In genomic region chr11:134951305-134951700, GRCh38 we compare ENCODE assay signal across 11 cellular contexts.
DNase-seq lines count a peak whose midpoint lies in the region; ATAC-seq and TF ChIP-seq lines count a peak whose summit lies in the region.
"Had no signal": no experiment of that assay in that cellular context is flagged by ENCODE, and none has a peak within 500 bp of the region (broad histone marks: within the 10 kb centered on the region; RNA-seq: fewer than 3 reads in every experiment).

No MANE protein-coding gene starts in this region.

- H3K9me3 ChIP-seq in A673 (ENCODE audit: low read depth, low read length, poor library complexity, severe bottlenecking) (no peaks in the 10 kb centered on the region), endodermal cell (ENCODE audit: control insufficient read depth, low read length) (no peaks in the 10 kb centered on the region)

- H3K4me3 Mint-ChIP-seq in endodermal cell (no peak overlapping the region), glutamatergic neuron (ENCODE audit: unreplicated experiment) (no peak overlapping the region)
- H3K4me3 Mint-ChIP-seq: B cell had no signal

- H3K4me3 ChIP-seq in A673 (ENCODE audit: low read depth, low read length, poor library complexity, severe bottlenecking) (no peak overlapping the region), endodermal cell (ENCODE audit: low read length) (no peak overlapping the region)
- H3K4me3 ChIP-seq: cardiac muscle cell had no signal

- H3K27ac ChIP-seq in A673 (ENCODE audit: low read depth, low read length, poor library complexity, severe bottlenecking) = no peak overlapping the region
- no peak overlapping the region for H3K27ac ChIP-seq in endodermal cell (ENCODE audit: low read depth, low read length)
- H3K27ac ChIP-seq: cardiac muscle cell had no signal

- TF ChIP-seq CTCF in A673 (conservative IDR thresholded peaks at IDR 0.05; ENCODE audit: low read depth, low read length) = no peak
- no peak for TF ChIP-seq CTCF in endodermal cell (conservative IDR thresholded peaks at IDR 0.05)
- TF ChIP-seq CTCF in glutamatergic neuron (IDR thresholded peaks at IDR 0.05; ENCODE audit: partially characterized antibody, unreplicated experiment) = no peak

- H3K9me3 Mint-ChIP-seq in endodermal cell = no peaks in the 10 kb centered on the region
- peaks cover 4% of the 10 kb centered on the region for H3K9me3 Mint-ChIP-seq in glutamatergic neuron (ENCODE audit: unreplicated experiment)

- H3K27ac Mint-ChIP-seq in endodermal cell (peak overlapping the region; percentile 42), glutamatergic neuron (ENCODE audit: unreplicated experiment) (no peak overlapping the region)
- H3K27ac Mint-ChIP-seq: B cell had no signal

- no TSS peak for BruUV-seq in A673 (replicated peaks; lab: Mats Ljungman, UMichigan)

- no peak for ATAC-seq in GM21447 (IDR thresholded peaks at IDR 0.05; ENCODE audit: unreplicated experiment)

- peaks cover 4% of the 10 kb centered on the region for H3K27me3 Mint-ChIP-seq in endodermal cell (ENCODE audit: insufficient read depth)
- peaks cover 3% of the 10 kb centered on the region for H3K27me3 Mint-ChIP-seq in glutamatergic neuron (ENCODE audit: unreplicated experiment)

- intact Hi-C loops in A673 (cut with micrococcal nuclease; ENCODE audit: unreplicated experiment) = no loop called here

- H3K27me3 ChIP-seq in A673 (replicated peaks; ENCODE audit: insufficient read depth, low read depth, low read length, poor library complexity) = no peaks in the 10 kb centered on the region
- no peaks in the 10 kb centered on the region for H3K27me3 ChIP-seq in endodermal cell (ENCODE audit: control insufficient read depth, insufficient read depth, low read length, poor library complexity, severe bottlenecking)
- H3K27me3 ChIP-seq: cardiac muscle cell had no signal

- POLR2A ChIA-PET in A673 (lab: Charles Lee; ENCODE audit: low non-redundant PET) = interaction anchor here (0.6 kb wide), 1 partner anchor 64 kb away, joined by 3 read pairs; no protein-coding TSS in a partner anchor

- H3K36me3 Mint-ChIP-seq in endodermal cell (ENCODE audit: low read depth) = no peaks in the 10 kb centered on the region
- H3K36me3 Mint-ChIP-seq in glutamatergic neuron (ENCODE audit: unreplicated experiment) = no peaks in the 10 kb centered on the region

- DNase-seq in A673 (ENCODE audit: low spot score) = peak; percentile 20
- peak; percentile 95 for DNase-seq in NCI-H526 treated with DMSO at 0.1 percent for 48 hours (lab: John Stamatoyannopoulos, UW)
- no peak for DNase-seq in endodermal cell
- DNase-seq in middle frontal gyrus (ENCODE audit: extremely low spot score, low spot score) = peak; percentile 21
- no peak for DNase-seq in HT-29 (ENCODE audit: low spot score)
- DNase-seq in glutamatergic neuron = no peak
- no peak for DNase-seq in NCI-H2081 treated with DMSO at 0.1 percent for 48 hours (lab: John Stamatoyannopoulos, UW)
- DNase-seq: NCI-H1436 treated with DMSO at 0.1 percent for 48 hours had no signal

- H3K4me1 ChIP-seq in A673 (ENCODE audit: insufficient read depth, low read length, poor library complexity, severe bottlenecking) (peaks cover 5% of the 10 kb centered on the region), endodermal cell (ENCODE audit: control insufficient read depth, insufficient read depth, low read length) (peaks cover 5% of the 10 kb centered on the region)

- H3K36me3 ChIP-seq in A673 (ENCODE audit: insufficient read depth, low read length, poor library complexity, severe bottlenecking) (no peaks in the 10 kb centered on the region), endodermal cell (ENCODE audit: control insufficient read depth, insufficient read depth, low read length) (no peaks in the 10 kb centered on the region)
- H3K36me3 ChIP-seq: cardiac muscle cell had no signal

- H3K4me1 Mint-ChIP-seq in endodermal cell (peaks cover 16% of the 10 kb centered on the region), glutamatergic neuron (ENCODE audit: low read depth, unreplicated experiment) (peaks cover 7% of the 10 kb centered on the region)
- H3K4me1 Mint-ChIP-seq: B cell had no signal

- WGBS in endodermal cell (ENCODE audit: insufficient coverage in 1 of 2, insufficient read length in 1 of 2), 2 experiments = 84 to 91% methylated on average over 4 to 6 of the region's 6 CpGs

- CTCF ChIA-PET in A673 (lab: Charles Lee) = no interaction called here

- H3K9ac ChIP-seq in endodermal cell (ENCODE audit: extremely low read depth, low read length, poor library complexity, severe bottlenecking) = no peak overlapping the region

Comparison
In these comparisons a context has a peak if more than half of its experiments do, and no peak if none do; other contexts are left out.
1. DNase-seq: peak in A673 (single experiment), NCI-H526 treated with DMSO at 0.1 percent for 48 hours (single experiment) and middle frontal gyrus (single experiment); none in endodermal cell (single experiment), HT-29 (single experiment), glutamatergic neuron (single experiment) and NCI-H2081 treated with DMSO at 0.1 percent for 48 hours (single experiment).